24 cellular contexts compared by ENCODE assay signal in genomic region chr2:236997086-236997485, GRCh38.
A peak's percentile ranks its signal among the peaks of the same experiment; 100 is the strongest.
DNase-seq lines count a peak whose midpoint lies in the region; ATAC-seq, FAIRE-seq and TF ChIP-seq lines count a peak whose summit lies in the region.
"Had no signal": no experiment of that assay in that cellular context is flagged by ENCODE, and none has a peak within 500 bp of the region (broad histone marks: within the 10 kb centered on the region; RNA-seq: fewer than 3 reads in every experiment).

No MANE protein-coding gene starts in this region.

- H3K4me3 Mint-ChIP-seq in mesothelial cell of epicardium = no peak overlapping the region
- H3K4me3 Mint-ChIP-seq: CD4-positive, alpha-beta memory T cell; H9; nephron had no signal

- no peaks in the 10 kb centered on the region for H4K20me1 ChIP-seq in PC-3 (ENCODE audit: low read length)

- no peak for ATAC-seq in A549
- no peak for ATAC-seq in PC-3
- ATAC-seq in Right ventricle myocardium inferior = no peak
- no peak for ATAC-seq in GM21619 (IDR thresholded peaks at IDR 0.05; ENCODE audit: unreplicated experiment)
- ATAC-seq: activated naive CD4-positive, alpha-beta T cell treated with anti-CD3 and anti-CD28 coated beads, Interleukin-2, amount 50 U/mL, for 72 hours; heart left ventricle; left cardiac atrium had no signal

- H3K4me3 ChIP-seq in A549 (no peak overlapping the region), LNCaP clone FGC (ENCODE audit: low read depth, low read length) (peak overlapping the region; percentile 24; the same call in 1 of the 2 replicates), PC-3 (ENCODE audit: low read length) (peak overlapping the region; percentile 54; the same call in 1 of the 2 replicates)
- H3K4me3 ChIP-seq: heart left ventricle, vagina had no signal

- H3K36me3 ChIP-seq in PC-3 (ENCODE audit: low read depth, low read length) = no peaks in the 10 kb centered on the region
- H3K36me3 ChIP-seq: heart left ventricle, vagina had no signal

- TF ChIP-seq CTCF in A549 (IDR thresholded peaks at IDR 0.05) (no peak), LNCaP clone FGC (IDR thresholded peaks at IDR 0.05; ENCODE audit: control insufficient read depth, extremely low read depth, insufficient read depth) (no peak), PC-3 (conservative IDR thresholded peaks at IDR 0.05; ENCODE audit: low read depth, low read length) (no peak), mesothelial cell of epicardium (IDR thresholded peaks at IDR 0.05; ENCODE audit: unreplicated experiment) (no peak)

- BruUV-seq in PC-3 (replicated peaks; lab: Mats Ljungman, UMichigan) = no TSS peak

- intact Hi-C loops in PC-3 (cut with micrococcal nuclease) = loop anchor here (5.0 kb wide), 1 partner anchor 80 kb away; no protein-coding TSS in a partner anchor
- intact Hi-C loops in Right ventricle myocardium inferior (cut with DNase I) = no loop called here

- no peak for FAIRE-seq in A549 (lab: Jason Lieb, UNC)

- peak overlapping the region; percentile 67; the same call in 2 of the 3 replicates for H3K4me2 ChIP-seq in A549
- peak overlapping the region; percentile 86 for H3K4me2 ChIP-seq in PC-3 (ENCODE audit: low read length)

- DNase-seq in A549 (ENCODE audit: low read depth in 1 of 2, low spot score in 1 of 2) = no peak
- DNase-seq in LNCaP clone FGC (ENCODE audit: low read depth) = peak; percentile 54
- no peak for DNase-seq in PC-3
- no peak for DNase-seq in mesothelial cell of epicardium (ENCODE audit: low spot score in 2 of 2, unreplicated experiment in 2 of 2)
- DNase-seq in Right ventricle myocardium inferior (ENCODE audit: missing footprints) = no peak
- no peak for DNase-seq in ureter (ENCODE audit: low spot score)
- DNase-seq: activated CD4-positive, alpha-beta T cell treated with anti-CD3 and anti-CD28 coated beads for 48 hours; CD4-positive, alpha-beta memory T cell; cerebellar nuclear complex; DMS153; GDM1; H9; heart left ventricle; IMR-90; left cardiac atrium; midbrain; NCI-H1694 treated with DMSO at 0.1 percent for 48 hours; NCI-H526 treated with DMSO at 0.1 percent for 48 hours; T-helper 1 cell had no signal

- 69% methylated on average over 5 of the region's 5 CpGs for WGBS in A549 (ENCODE audit: missing lambda C conversion rate)

- H3K4me1 ChIP-seq in A549 (peaks cover 24% of the 10 kb centered on the region), PC-3 (ENCODE audit: insufficient read depth, low read length) (peaks cover 40% of the 10 kb centered on the region)
- H3K4me1 ChIP-seq: heart left ventricle, vagina had no signal

- peaks cover 43% of the 10 kb centered on the region for H3K4me1 Mint-ChIP-seq in mesothelial cell of epicardium
- H3K4me1 Mint-ChIP-seq: CD4-positive, alpha-beta memory T cell had no signal

- no peaks in the 10 kb centered on the region for H3K9me2 ChIP-seq in PC-3 (replicated peaks; ENCODE audit: low read length)

- H3K27ac Mint-ChIP-seq in mesothelial cell of epicardium = peak overlapping the region; percentile 72
- H3K27ac Mint-ChIP-seq: activated naive CD4-positive, alpha-beta T cell treated with anti-CD3 and anti-CD28 coated beads, Interleukin-2, amount 50 U/mL, for 72 hours; CD4-positive, alpha-beta memory T cell; H9 had no signal

- H3K9me3 Mint-ChIP-seq in mesothelial cell of epicardium = peaks cover 3% of the 10 kb centered on the region
- H3K9me3 Mint-ChIP-seq: activated naive CD4-positive, alpha-beta T cell treated with anti-CD3 and anti-CD28 coated beads, Interleukin-2, amount 50 U/mL, for 72 hours; nephron had no signal

- H3K27me3 ChIP-seq in PC-3 (ENCODE audit: low read length) = no peaks in the 10 kb centered on the region
- H3K27me3 ChIP-seq: vagina had no signal

- H3K27ac ChIP-seq in A549 (no peak overlapping the region), PC-3 (ENCODE audit: low read length) (peak overlapping the region; percentile 95)
- H3K27ac ChIP-seq: epithelial cell of prostate, heart left ventricle, vagina had no signal

- CTCF ChIA-PET in A549 (lab: Yijun Ruan, JAX) = interaction anchor here (1.5 kb wide), 2 partner anchors 17 to 20 kb away, joined by 3 to 5 read pairs; no protein-coding TSS in a partner anchor
- CTCF ChIA-PET in PC-3 (lab: Charles Lee) = interaction anchor here (0.9 kb wide), 1 partner anchor 27 kb away, joined by 3 read pairs; no protein-coding TSS in a partner anchor

- no peaks in the 10 kb centered on the region for H3K79me2 ChIP-seq in PC-3 (ENCODE audit: low read length)

- POLR2A ChIA-PET in A549 (lab: Yijun Ruan, JAX) (no interaction called here), PC-3 (lab: Charles Lee; ENCODE audit: unreplicated experiment) (interaction anchor here (0.6 kb wide), 1 partner anchor 696 kb away, joined by 4 read pairs; no protein-coding TSS in a partner anchor)

- H2AFZ ChIP-seq in PC-3 (ENCODE audit: low read length) = no peak overlapping the region

- no peak for TF ChIP-seq RAD21 in A549 (conservative IDR thresholded peaks at IDR 0.05 in 1 of 2, IDR thresholded peaks at IDR 0.05 in 1 of 2)

- H3K9ac ChIP-seq in PC-3 (ENCODE audit: low read length) = no peak overlapping the region

- H3K36me3 Mint-ChIP-seq in mesothelial cell of epicardium = no peaks in the 10 kb centered on the region
- H3K36me3 Mint-ChIP-seq: activated naive CD4-positive, alpha-beta T cell treated with anti-CD3 and anti-CD28 coated beads, Interleukin-2, amount 50 U/mL, for 72 hours; CD4-positive, alpha-beta memory T cell had no signal

- TF ChIP-seq POLR2A in A549 (IDR thresholded peaks at IDR 0.05; ENCODE audit: low read length) = no peak

- no peak for TF ChIP-seq EP300 in A549 (IDR thresholded peaks at IDR 0.05)

- no peaks in the 10 kb centered on the region for H3F3A ChIP-seq in PC-3 (ENCODE audit: low read length, unreplicated experiment)

- no peaks in the 10 kb centered on the region for H3K27me3 Mint-ChIP-seq in mesothelial cell of epicardium (ENCODE audit: low read depth)

- no peaks in the 10 kb centered on the region for H3K9me3 ChIP-seq in A549
- no peaks in the 10 kb centered on the region for H3K9me3 ChIP-seq in PC-3 (ENCODE audit: low read length)
- H3K9me3 ChIP-seq: heart left ventricle, vagina had no signal

TF ChIP-seq in A549, 52 proteins besides CTCF, POLR2A, EP300 and RAD21:
- TF ChIP-seq MAZ (IDR thresholded peaks at IDR 0.05; ENCODE audit: borderline replicate concordance, low read depth, low read length) = no peak
- TF ChIP-seq HDAC2 (IDR thresholded peaks at IDR 0.05) = no peak
- TF ChIP-seq USF2 (IDR thresholded peaks at IDR 0.05) = no peak
- no peak for TF ChIP-seq PHF8 (IDR thresholded peaks at IDR 0.05; ENCODE audit: borderline replicate concordance, low read depth)
- TF ChIP-seq MAX (IDR thresholded peaks at IDR 0.05) = no peak
- TF ChIP-seq, protein P1, sequence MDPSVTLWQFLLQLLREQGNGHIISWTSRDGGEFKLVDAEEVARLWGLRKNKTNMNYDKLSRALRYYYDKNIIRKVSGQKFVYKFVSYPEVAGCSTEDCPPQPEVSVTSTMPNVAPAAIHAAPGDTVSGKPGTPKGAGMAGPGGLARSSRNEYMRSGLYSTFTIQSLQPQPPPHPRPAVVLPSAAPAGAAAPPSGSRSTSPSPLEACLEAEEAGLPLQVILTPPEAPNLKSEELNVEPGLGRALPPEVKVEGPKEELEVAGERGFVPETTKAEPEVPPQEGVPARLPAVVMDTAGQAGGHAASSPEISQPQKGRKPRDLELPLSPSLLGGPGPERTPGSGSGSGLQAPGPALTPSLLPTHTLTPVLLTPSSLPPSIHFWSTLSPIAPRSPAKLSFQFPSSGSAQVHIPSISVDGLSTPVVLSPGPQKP (IDR thresholded peaks at IDR 0.05; ENCODE audit: low read depth, low read length) = no peak
- no peak for TF ChIP-seq HES2 (IDR thresholded peaks at IDR 0.05)
- TF ChIP-seq RARB (CRISPR knock-in tag; IDR thresholded peaks at IDR 0.05) = no peak
- TF ChIP-seq EHF (CRISPR knock-in tag; IDR thresholded peaks at IDR 0.05) = no peak
- no peak for TF ChIP-seq JUN (IDR thresholded peaks at IDR 0.05)
- TF ChIP-seq CEBPB (IDR thresholded peaks at IDR 0.05) = no peak
- no peak for TF ChIP-seq FOXS1 (CRISPR knock-in tag; IDR thresholded peaks at IDR 0.05)
- TF ChIP-seq HEYL (CRISPR knock-in tag; IDR thresholded peaks at IDR 0.05) = no peak
- no peak for TF ChIP-seq TFCP2L1 (CRISPR knock-in tag; IDR thresholded peaks at IDR 0.05)
- TF ChIP-seq CBX8 (IDR thresholded peaks at IDR 0.05) = no peak
- TF ChIP-seq FOSL2 (IDR thresholded peaks at IDR 0.05) = no peak
- no peak for TF ChIP-seq FOSL2 (CRISPR knock-in tag; IDR thresholded peaks at IDR 0.05)
